ENCODE assay signal across 27 cellular contexts in the genomic region with DNA sequence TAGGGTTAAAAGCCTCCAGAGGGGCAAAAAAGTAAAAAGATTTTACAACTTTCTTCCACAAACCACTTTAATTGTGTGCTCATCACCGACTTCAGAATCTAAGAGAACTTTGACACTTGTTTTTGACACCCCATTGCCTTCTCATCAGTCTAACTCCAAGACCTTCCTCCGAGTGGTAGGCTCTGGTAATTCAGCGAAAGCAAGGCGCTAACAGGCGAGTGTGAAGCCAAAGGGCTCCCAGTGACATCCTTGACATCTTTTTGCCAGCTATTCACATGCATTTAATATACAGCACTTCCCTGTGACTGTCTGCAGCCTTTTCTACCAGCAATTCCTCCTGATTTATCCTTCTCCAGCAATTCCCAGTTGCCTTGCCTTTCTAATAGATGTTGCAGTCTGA. TPM values are rescaled to one million over a fixed set of nuclear protein-coding genes. Genes with fewer than 3 reads are reported as not detected.
A peak's percentile ranks its signal among the peaks of the same experiment; 100 is the strongest.
DNase-seq lines count a peak whose midpoint lies in the region; ATAC-seq and TF ChIP-seq lines count a peak whose summit lies in the region.
"Had no signal": no experiment of that assay in that cellular context is flagged by ENCODE, and none has a peak within 500 bp of the region (broad histone marks: within the 10 kb centered on the region; RNA-seq: fewer than 3 reads in every experiment).

No MANE protein-coding gene starts in this region.

- H3K36me3 ChIP-seq in muscle layer of duodenum (ENCODE audit: control insufficient read depth in 1 of 2, insufficient read depth in 2 of 2, low read length in 2 of 2), result peaks cover 62% of the 10 kb centered on the region in 2 donors

- peak overlapping the region; percentile 36 for H3K27ac Mint-ChIP-seq in activated naive CD8-positive, alpha-beta T cell
- no peak overlapping the region for H3K27ac Mint-ChIP-seq in activated naive CD8-positive, alpha-beta T cell treated with anti-CD3 and anti-CD28 coated beads, Interleukin-2, amount 50 U/mL, for 24 hours
- H3K27ac Mint-ChIP-seq: activated B cell treated with CpG ODN at 0.5 μM for 24 hours; activated naive CD8-positive, alpha-beta T cell treated with anti-CD3 and anti-CD28 coated beads for 36 hours; progenitor cell of endocrine pancreas; stimulated activated memory B cell treated with anti-CD40 and anti-IgM and Interleukin-4, amounts not matched to agents 10 μg/mL and 1 μg/mL and 100 μg/mL, for 72 hours had no signal

- H3K27ac ChIP-seq in dorsolateral prefrontal cortex (peak overlapping the region in 53 of 59 donors; percentile 6 to 99 (median 90)), muscle layer of duodenum (ENCODE audit: low read length) (peak overlapping the region; percentile 35), temporal lobe (ENCODE audit: low read depth, low read length) (peak overlapping the region; percentile 51)
- H3K27ac ChIP-seq: 22Rv1, C4-2B, testis had no signal

- H3K27me3 Mint-ChIP-seq in activated naive CD8-positive, alpha-beta T cell, result no peaks in the 10 kb centered on the region
- no peaks in the 10 kb centered on the region for H3K27me3 Mint-ChIP-seq in activated naive CD8-positive, alpha-beta T cell treated with anti-CD3 and anti-CD28 coated beads, Interleukin-2, amount 50 U/mL, for 24 hours
- H3K27me3 Mint-ChIP-seq: activated B cell treated with CpG ODN at 0.5 μM for 24 hours; activated naive CD8-positive, alpha-beta T cell treated with anti-CD3 and anti-CD28 coated beads for 36 hours; central memory CD8-positive, alpha-beta T cell; progenitor cell of endocrine pancreas; stimulated activated memory B cell treated with anti-CD40 and anti-IgM and Interleukin-4, amounts not matched to agents 10 μg/mL and 1 μg/mL and 100 μg/mL, for 72 hours had no signal

- intact Hi-C loops in dorsolateral prefrontal cortex (cut with DNase I), result no loop called here

- DNase-seq in activated naive CD8-positive, alpha-beta T cell treated with anti-CD3 and anti-CD28 coated beads, Interleukin-2, amount 50 U/mL, for 24 hours, result no peak
- DNase-seq in dorsolateral prefrontal cortex (no peak), GM13976 (ENCODE audit: low spot score) (no peak), pons (ENCODE audit: low spot score) (no peak), kidney tubule cell (ENCODE audit: low spot score) (no peak)
- DNase-seq: activated B cell treated with CpG ODN at 0.5 μM for 24 hours; activated CD4-positive, alpha-beta T cell treated with anti-CD3 and anti-CD28 coated beads, Interleukin-2, amount 50 U/mL, for 1 hour; activated effector memory CD4-positive, alpha-beta T cell treated with Interleukin-2 at 50 U/mL for 16 hours; activated naive CD8-positive, alpha-beta T cell treated with anti-CD3 and anti-CD28 coated beads for 36 hours; activated T-cell treated with anti-CD3 and anti-CD28 coated beads, Interleukin-2, amount 50 U/mL, for 1 hour; COR-L47; dermis blood vessel endothelial cell; DMS79; hippocampal formation; MV-4-11; NCI-H1436 treated with DMSO at 0.1 percent for 48 hours; NCI-H2081 treated with DMSO at 0.1 percent for 48 hours; NCI-H446; testis had no signal

- no peak overlapping the region for H3K4me3 Mint-ChIP-seq in activated naive CD8-positive, alpha-beta T cell
- H3K4me3 Mint-ChIP-seq in activated naive CD8-positive, alpha-beta T cell treated with anti-CD3 and anti-CD28 coated beads, Interleukin-2, amount 50 U/mL, for 24 hours, result no peak overlapping the region
- H3K4me3 Mint-ChIP-seq: activated B cell treated with CpG ODN at 0.5 μM for 24 hours; activated naive CD8-positive, alpha-beta T cell treated with anti-CD3 and anti-CD28 coated beads for 36 hours; central memory CD8-positive, alpha-beta T cell; stimulated activated memory B cell treated with anti-CD40 and anti-IgM and Interleukin-4, amounts not matched to agents 10 μg/mL and 1 μg/mL and 100 μg/mL, for 72 hours had no signal

- H3K9me3 ChIP-seq in muscle layer of duodenum (ENCODE audit: control insufficient read depth in 1 of 2, low read length in 2 of 2), result no peaks in the 10 kb centered on the region
- H3K9me3 ChIP-seq: testis had no signal

- no peaks in the 10 kb centered on the region for H3K27me3 ChIP-seq in dorsolateral prefrontal cortex
- H3K27me3 ChIP-seq in muscle layer of duodenum (ENCODE audit: low read depth, low read length), result no peaks in the 10 kb centered on the region
- H3K27me3 ChIP-seq: testis had no signal

- no peak for ATAC-seq in activated naive CD8-positive, alpha-beta T cell treated with anti-CD3 and anti-CD28 coated beads, Interleukin-2, amount 50 U/mL, for 24 hours
- ATAC-seq: stimulated activated memory B cell treated with anti-CD40 and anti-IgM and Interleukin-4, amounts not matched to agents 10 μg/mL and 1 μg/mL and 100 μg/mL, for 72 hours had no signal

- no peak overlapping the region for H3K4me3 ChIP-seq in dorsolateral prefrontal cortex
- no peak overlapping the region for H3K4me3 ChIP-seq in muscle layer of duodenum (ENCODE audit: low read depth in 1 of 2, low read length in 2 of 2)
- H3K4me3 ChIP-seq: testis had no signal

- H3K4me1 Mint-ChIP-seq in activated naive CD8-positive, alpha-beta T cell (ENCODE audit: low read depth), result peaks cover 4% of the 10 kb centered on the region
- peaks cover 11% of the 10 kb centered on the region for H3K4me1 Mint-ChIP-seq in activated naive CD8-positive, alpha-beta T cell treated with anti-CD3 and anti-CD28 coated beads, Interleukin-2, amount 50 U/mL, for 24 hours
- H3K4me1 Mint-ChIP-seq: activated B cell treated with CpG ODN at 0.5 μM for 24 hours; activated naive CD8-positive, alpha-beta T cell treated with anti-CD3 and anti-CD28 coated beads for 36 hours; central memory CD8-positive, alpha-beta T cell had no signal

- peaks cover 10% of the 10 kb centered on the region for H3K36me3 Mint-ChIP-seq in activated naive CD8-positive, alpha-beta T cell
- H3K36me3 Mint-ChIP-seq in activated naive CD8-positive, alpha-beta T cell treated with anti-CD3 and anti-CD28 coated beads, Interleukin-2, amount 50 U/mL, for 24 hours (ENCODE audit: low read depth), result peaks cover 26% of the 10 kb centered on the region

- H3K9me3 Mint-ChIP-seq in activated naive CD8-positive, alpha-beta T cell (ENCODE audit: low read depth), result no peaks in the 10 kb centered on the region
- no peaks in the 10 kb centered on the region for H3K9me3 Mint-ChIP-seq in activated naive CD8-positive, alpha-beta T cell treated with anti-CD3 and anti-CD28 coated beads, Interleukin-2, amount 50 U/mL, for 24 hours
- H3K9me3 Mint-ChIP-seq: activated B cell treated with CpG ODN at 0.5 μM for 24 hours; activated naive CD8-positive, alpha-beta T cell treated with anti-CD3 and anti-CD28 coated beads for 36 hours; central memory CD8-positive, alpha-beta T cell; stimulated activated memory B cell treated with anti-CD40 and anti-IgM and Interleukin-4, amounts not matched to agents 10 μg/mL and 1 μg/mL and 100 μg/mL, for 72 hours had no signal

- no peak for TF ChIP-seq CTCF in dorsolateral prefrontal cortex (IDR thresholded peaks at IDR 0.05 in 54 of 56, conservative IDR thresholded peaks at IDR 0.05 in 2 of 56; ENCODE audit: low read depth in 1 of 56, partially characterized antibody in 56 of 56)
- TF ChIP-seq CTCF in GM13976 (IDR thresholded peaks at IDR 0.05; ENCODE audit: borderline replicate concordance, control extremely low read depth, extremely low read depth, insufficient read depth, missing control alignments), result no peak

- in situ Hi-C loops in GM13976 (cut with MboI; ENCODE audit: low sequenced_read_pairs, unreplicated experiment), result no loop called here

- peaks cover 0 to 4% of the 10 kb centered on the region in 2 donors for H3K4me1 ChIP-seq in muscle layer of duodenum (ENCODE audit: control insufficient read depth in 1 of 2, insufficient read depth in 2 of 2, low read length in 2 of 2)
- H3K4me1 ChIP-seq: testis had no signal

RNA-seq across cellular contexts. Expression of gene SNX19, which starts 39.3 kb away (rescaled TPM):
- total RNA-seq in dorsolateral prefrontal cortex, result 100 to 1,000 TPM in 41 of 120 experiments, 10 to 100 TPM in 79; 61.4 to 132 (median 93.3) TPM
- 44.3 TPM for total RNA-seq in temporal lobe

Comparison
In these comparisons a context has a peak if more than half of its experiments do, and no peak if none do; other contexts are left out.
1. H3K27ac ChIP-seq: peak in every context shown above with its lines; median percentile 90 in dorsolateral prefrontal cortex; 51 in temporal lobe; 35 in muscle layer of duodenum.